8 cellular contexts compared by ENCODE assay signal in the genomic region with DNA sequence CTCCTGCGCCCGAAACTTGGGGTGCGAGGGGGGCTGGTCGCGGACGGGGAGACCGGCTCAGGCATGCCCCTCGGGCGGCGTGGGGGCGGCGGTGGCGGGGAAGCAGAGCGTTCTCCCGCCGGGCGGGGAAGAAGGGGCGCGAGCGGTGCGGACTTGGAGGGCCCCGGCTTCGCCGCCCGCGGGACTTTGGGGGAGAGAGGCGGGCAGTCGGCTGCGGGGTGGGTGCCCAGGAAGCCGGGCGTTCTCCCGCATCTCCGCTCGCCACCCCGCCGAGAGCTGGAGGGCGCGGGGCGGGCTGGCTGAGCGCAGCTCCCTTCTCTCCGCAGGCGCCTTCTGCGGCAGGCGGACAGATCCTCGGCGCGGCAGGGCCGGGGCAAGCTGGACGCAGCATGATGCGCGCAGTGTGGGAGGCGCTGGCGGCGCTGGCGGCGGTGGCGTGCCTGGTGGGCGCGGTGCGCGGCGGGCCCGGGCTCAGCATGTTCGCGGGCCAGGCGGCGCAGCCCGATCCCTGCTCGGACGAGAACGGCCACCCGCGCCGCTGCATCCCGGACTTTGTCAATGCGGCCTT. TPM values are rescaled to one million over a fixed set of nuclear protein-coding genes. Genes with fewer than 3 reads are reported as not detected.
DNase-seq lines count a peak whose midpoint lies in the region; ATAC-seq, FAIRE-seq and TF ChIP-seq lines count a peak whose summit lies in the region.

No MANE protein-coding gene starts in this region.

- ATAC-seq in pancreas, result peak; percentile 39 to 66 (median 52)
- no peak for ATAC-seq in GM21786 (IDR thresholded peaks at IDR 0.05; ENCODE audit: unreplicated experiment)
- no peak for ATAC-seq in HG02884 (IDR thresholded peaks at IDR 0.05; ENCODE audit: unreplicated experiment)

- WGBS in pancreas, 2 donors, result 1% methylated on average over 51 to 76 of the region's 76 CpGs

- H3K27me3 ChIP-seq in pancreas, result no peaks in the 10 kb centered on the region

- H3K4me1 ChIP-seq in pancreas, result peaks cover 1 to 13% (median 3%) of the 10 kb centered on the region in 3 donors

- FAIRE-seq in pancreas (lab: Jason Lieb, UNC), result no peak

- intact Hi-C loops in pancreas (cut with DNase I), result no loop called here

- no peaks in the 10 kb centered on the region for H3K9me3 ChIP-seq in pancreas

- peak; percentile 31 for DNase-seq in activated T-cell treated with anti-CD3 and anti-CD28 coated beads, Interleukin-2, amount 50 U/mL, for 1 hour
- no peak for DNase-seq in activated T-cell treated with anti-CD3 and anti-CD28 coated beads for 4 hours
- DNase-seq in activated CD8-positive, alpha-beta memory T cell treated with anti-CD3 and anti-CD28 coated beads for 24 hours, result peak; percentile 64
- DNase-seq in germinal center (ENCODE audit: low spot score), result peak; percentile 14
- DNase-seq in pancreas, result peak in 5 of 6 donors; percentile 25 to 78 (median 43)
- no peak for DNase-seq in hippocampal formation (lab: John Stamatoyannopoulos, UW)

- H3K4me3 ChIP-seq in pancreas, result peak overlapping the region; percentile 55 to 78 (median 61)

- no peak for TF ChIP-seq CTCF in pancreas (IDR thresholded peaks at IDR 0.05)

- peak overlapping the region in 2 of 4 donors; percentile 58 to 67 for H3K27ac ChIP-seq in pancreas

- H3K36me3 ChIP-seq in pancreas, result no peaks in the 10 kb centered on the region

RNA-seq across cellular contexts. Expression of a gene that starts 0.8 kb away (rescaled TPM):
- total RNA-seq in pancreas, result 1 to 10 TPM; 1.8 to 4.3 (median 2.8) TPM
- polyA plus RNA-seq in pancreas, result 1 to 10 TPM; 2.2 to 2.3 TPM

RNA-seq across cellular contexts. Expression of a gene that starts 56.6 kb away (rescaled TPM):
- 1 to 10 TPM in 5 of 6 donors, under 1 TPM in 1; 0.69 to 6.8 (median 1.7) TPM for total RNA-seq in pancreas
- polyA plus RNA-seq in pancreas, result 1 to 10 TPM in 1 of 2 donors, under 1 TPM in 1; 0.70 to 2.2 TPM

Comparison
In these comparisons a context has a peak if more than half of its experiments do, and no peak if none do; other contexts are left out.
1. DNase-seq: peak in activated T-cell treated with anti-CD3 and anti-CD28 coated beads, Interleukin-2, amount 50 U/mL, for 1 hour (single experiment), activated CD8-positive, alpha-beta memory T cell treated with anti-CD3 and anti-CD28 coated beads for 24 hours (single experiment), germinal center (single experiment) and pancreas (5 of 6); none in activated T-cell treated with anti-CD3 and anti-CD28 coated beads for 4 hours (single experiment) and hippocampal formation (0 of 2).
2. ATAC-seq: peak in pancreas (4 of 4); none in GM21786 (single experiment) and HG02884 (single experiment).